8 cellular contexts compared by ENCODE assay signal in the genomic region with DNA sequence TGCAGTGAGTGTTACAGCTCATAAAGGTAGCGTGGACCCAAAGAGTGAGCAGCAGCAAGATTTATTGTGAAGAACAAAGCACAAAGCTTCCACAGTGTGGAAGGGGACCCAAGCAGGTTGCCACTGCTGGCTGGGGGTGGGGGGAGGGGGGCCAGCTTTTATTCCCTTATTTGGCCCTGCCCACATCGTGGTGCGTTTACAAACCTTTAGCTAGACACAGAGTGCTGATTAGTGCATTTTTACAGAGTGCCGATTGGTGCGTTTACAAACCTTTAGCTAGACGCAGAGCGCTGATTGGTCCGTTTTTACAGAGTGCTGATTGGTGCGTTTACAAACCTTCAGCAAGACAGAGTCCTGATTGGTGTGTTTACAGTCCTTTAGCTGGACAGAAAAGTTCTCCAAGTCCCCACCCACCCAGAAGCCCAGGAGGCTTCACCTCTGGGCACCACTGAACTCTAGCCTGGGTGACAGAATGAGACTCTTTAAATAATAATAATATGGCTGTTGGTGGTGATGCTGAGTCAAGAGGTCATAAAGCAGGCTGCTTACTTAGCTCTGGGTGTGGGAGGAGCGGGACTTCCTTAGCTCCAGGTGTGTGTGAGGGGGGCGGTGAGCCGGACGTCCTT. TPM values are rescaled to one million over a fixed set of nuclear protein-coding genes. Genes with fewer than 3 reads are reported as not detected.
DNase-seq lines count a peak whose midpoint lies in the region; ATAC-seq and TF ChIP-seq lines count a peak whose summit lies in the region.
"Not testable (repeated sequence)": the region's sequence is repeated elsewhere in the genome, so short reads cannot be mapped to it uniquely, and the experiment has no call there.

No MANE protein-coding gene starts in this region.

- H3K36me3 ChIP-seq in DND-41 (ENCODE audit: insufficient read depth, low read length); Panc1 (ENCODE audit: control insufficient read depth, insufficient read depth, low read length); subcutaneous abdominal adipose tissue (ENCODE audit: control insufficient read depth in 5 of 5, insufficient read depth in 5 of 5, low read length in 5 of 5): not testable (repeated sequence)

- H3K9me3 Mint-ChIP-seq in activated naive CD4-positive, alpha-beta T cell treated with anti-CD3 and anti-CD28 coated beads, Interleukin-2, amount 50 U/mL, for 72 hours, result not testable (repeated sequence)

- DNase-seq in DND-41 (peak; percentile 60), fibroblast of the aortic adventitia (ENCODE audit: low read depth) (peak; percentile 17), myocyte (ENCODE audit: low read depth) (peak; percentile 54)
- not testable (repeated sequence) for DNase-seq in Panc1 (ENCODE audit: low read depth, low spot score)
- DNase-seq in activated naive CD4-positive, alpha-beta T cell treated with anti-CD3 and anti-CD28 coated beads, Interleukin-2, amount 50 U/mL, for 72 hours (ENCODE audit: low spot score in 2 of 2), result peak in 1 of 2 donors; percentile 46

- peak overlapping the region; percentile 42; the same call in 1 of the 2 replicates for H3K9ac ChIP-seq in DND-41 (ENCODE audit: low read depth, low read length)
- H3K9ac ChIP-seq in subcutaneous abdominal adipose tissue (ENCODE audit: low read length in 5 of 5), result not testable (repeated sequence)

- POLR2A ChIA-PET in Panc1 (lab: Charles Lee), result interaction anchor here (0.6 to 0.7 kb wide), 3 partner anchors 18 to 165 kb away, joined by 4 to 17 read pairs (median 15); no protein-coding TSS in a partner anchor

- not testable (repeated sequence) for H2AFZ ChIP-seq in DND-41 (ENCODE audit: low read depth, low read length)

- H3K27me3 ChIP-seq in DND-41 (ENCODE audit: insufficient read depth, low read length, poor library complexity); Panc1 (ENCODE audit: control insufficient read depth, insufficient read depth, low read length); subcutaneous abdominal adipose tissue (ENCODE audit: control insufficient read depth in 5 of 5, insufficient read depth in 4 of 5, low read length in 5 of 5): not testable (repeated sequence)

- not testable (repeated sequence) for BruUV-seq in Panc1 (replicated peaks; lab: Mats Ljungman, UMichigan)

- peaks cover 2 to 29% of the 10 kb centered on the region in 2 donors for H3K36me3 Mint-ChIP-seq in activated naive CD4-positive, alpha-beta T cell treated with anti-CD3 and anti-CD28 coated beads, Interleukin-2, amount 50 U/mL, for 72 hours

- H3K4me2 ChIP-seq in DND-41 (ENCODE audit: insufficient read depth, low read length), result peak overlapping the region; percentile 68

- H3K79me2 ChIP-seq in DND-41 (ENCODE audit: insufficient read depth, low read length), result peaks cover 63% of the 10 kb centered on the region

- CTCF ChIA-PET in Panc1 (lab: Charles Lee), result interaction anchor here (0.6 kb wide), 2 partner anchors 82 to 137 kb away, joined by 3 read pairs; no protein-coding TSS in a partner anchor

- intact Hi-C loops in Panc1 (cut with micrococcal nuclease; ENCODE audit: unreplicated experiment), result not testable (repeated sequence)

- in situ Hi-C loops in Panc1 (cut with HindIII; ENCODE audit: low pct_unique_long_range_greater_than_20kb, low sequenced_read_pairs), result not testable (repeated sequence)

- not testable (repeated sequence) for H3K9me3 ChIP-seq in DND-41 (ENCODE audit: insufficient read depth, low read length, severe bottlenecking); Panc1 (ENCODE audit: control insufficient read depth, insufficient read depth, low read depth, low read length); subcutaneous abdominal adipose tissue (ENCODE audit: control insufficient read depth in 5 of 5, low read length in 5 of 5)

- peak overlapping the region; percentile 73 to 92 for H3K27ac Mint-ChIP-seq in activated naive CD4-positive, alpha-beta T cell treated with anti-CD3 and anti-CD28 coated beads, Interleukin-2, amount 50 U/mL, for 72 hours

- H4K20me1 ChIP-seq in DND-41 (ENCODE audit: insufficient read depth, low read length), result not testable (repeated sequence)

- ATAC-seq in DND-41 (ENCODE audit: insufficient read depth, low read depth), result peak; percentile 71
- ATAC-seq in GM21619 (IDR thresholded peaks at IDR 0.05; ENCODE audit: unreplicated experiment), result peak; percentile 59
- peak; percentile 61 for ATAC-seq in HG03457 (IDR thresholded peaks at IDR 0.05; ENCODE audit: unreplicated experiment)
- peak; percentile 56 for ATAC-seq in Panc1
- peak; percentile 50 to 67 for ATAC-seq in activated naive CD4-positive, alpha-beta T cell treated with anti-CD3 and anti-CD28 coated beads, Interleukin-2, amount 50 U/mL, for 72 hours

- H3K27ac ChIP-seq in DND-41 (ENCODE audit: low read length) (peak overlapping the region; percentile 60), Panc1 (ENCODE audit: low read length) (peak overlapping the region; percentile 88), subcutaneous abdominal adipose tissue (ENCODE audit: low read depth, low read length) (peak overlapping the region; percentile 86)

- H3K4me1 ChIP-seq in DND-41 (ENCODE audit: insufficient read depth, low read length) (peaks cover 55% of the 10 kb centered on the region), Panc1 (ENCODE audit: control insufficient read depth, insufficient read depth, low read length) (peaks cover 43% of the 10 kb centered on the region), subcutaneous abdominal adipose tissue (ENCODE audit: control insufficient read depth in 5 of 5, insufficient read depth in 5 of 5, low read length in 5 of 5) (peaks cover 6 to 58% (median 41%) of the 10 kb centered on the region in 5 donors)

- H3K4me3 ChIP-seq in DND-41 (ENCODE audit: low read depth in 1 of 2, low read length in 2 of 2) (peak overlapping the region in 1 of 2 experiments; percentile 59; a peak in 2 of 4 replicates), Panc1 (ENCODE audit: low read depth in 2 of 2, low read length in 2 of 2) (peak overlapping the region; percentile 44 to 64), fibroblast of the aortic adventitia (ENCODE audit: low read depth, low read length) (peak overlapping the region; percentile 63), subcutaneous abdominal adipose tissue (ENCODE audit: low read depth in 1 of 5, low read length in 5 of 5) (peak overlapping the region; percentile 23 to 55 (median 45))

- TF ChIP-seq CTCF in DND-41 (IDR thresholded peaks at IDR 0.05; ENCODE audit: borderline replicate concordance, extremely low read depth, low read length, poor library complexity, severe bottlenecking); Panc1 (IDR thresholded peaks at IDR 0.05); fibroblast of the aortic adventitia (IDR thresholded peaks at IDR 0.05; ENCODE audit: insufficient read depth, low read length): not testable (repeated sequence)

RNA-seq across cellular contexts. Expression of gene DYNC2I1, which starts 6.7 kb away (rescaled TPM):
- total RNA-seq in Panc1 (2021; ENCODE audit: unreplicated experiment), result 21.3 TPM
- polyA plus RNA-seq in Panc1 (2012; ENCODE audit: insufficient read length), result 40.1 TPM
- total RNA-seq in activated naive CD4-positive, alpha-beta T cell treated with anti-CD3 and anti-CD28 coated beads, Interleukin-2, amount 50 U/mL, for 72 hours, result 10 to 100 TPM; 12.0 to 16.9 TPM
- 6.1 and 34.6 TPM in 2 replicates for total RNA-seq in fibroblast of the aortic adventitia (ENCODE audit: low replicate concordance)
- total RNA-seq in myocyte, result 9.2 and 9.6 TPM in 2 replicates
- 14.1 TPM for polyA plus RNA-seq in myocyte (2012)

RNA-seq across cellular contexts. Expression of gene ESYT2, which starts 33.8 kb away (rescaled TPM):
- total RNA-seq in Panc1 (2021; ENCODE audit: unreplicated experiment) (92.7 TPM), fibroblast of the aortic adventitia (ENCODE audit: low replicate concordance) (69.0 and 105 TPM in 2 replicates), myocyte (115 and 137 TPM in 2 replicates)
- 73.6 TPM for polyA plus RNA-seq in Panc1 (2012; ENCODE audit: insufficient read length)
- total RNA-seq in activated naive CD4-positive, alpha-beta T cell treated with anti-CD3 and anti-CD28 coated beads, Interleukin-2, amount 50 U/mL, for 72 hours, result 10 to 100 TPM; 54.4 to 73.3 TPM
- 44.0 TPM for polyA plus RNA-seq in myocyte (2012)
